ENCODE assay signal across 8 cellular contexts in genomic region chr1:179121159-179121938, GRCh38. TPM values are rescaled to one million over a fixed set of nuclear protein-coding genes. Genes with fewer than 3 reads are reported as not detected.
DNase-seq lines count a peak whose midpoint lies in the region; ATAC-seq, FAIRE-seq and TF ChIP-seq lines count a peak whose summit lies in the region.

No MANE protein-coding gene starts in this region.

- peak; percentile 75 to 79; a peak in 5 of 6 replicates for ATAC-seq in A549
- ATAC-seq in lower lobe of right lung: peak in 1 of 2 donors; percentile 50
- no peak for ATAC-seq in GM21515 (IDR thresholded peaks at IDR 0.05; ENCODE audit: unreplicated experiment)

- 82% methylated on average over 7 of the region's 7 CpGs for WGBS in A549 (ENCODE audit: missing lambda C conversion rate)
- WGBS in suprapubic skin: 85% methylated on average over 7 of the region's 7 CpGs

- intact Hi-C loops in lower lobe of right lung (cut with DNase I): no loop called here

- TF ChIP-seq RAD21 in A549 (conservative IDR thresholded peaks at IDR 0.05 in 1 of 2, IDR thresholded peaks at IDR 0.05 in 1 of 2): peak; percentile 83 to 88

- H3K27me3 ChIP-seq in lower lobe of right lung (ENCODE audit: low read depth) (no peaks in the 10 kb centered on the region), suprapubic skin (no peaks in the 10 kb centered on the region)

- H3K27ac ChIP-seq in A549 (peak overlapping the region in 1 of 2 experiments; percentile 53; a peak in 3 of 6 replicates), caudate nucleus (ENCODE audit: low read depth, low read length) (no peak overlapping the region), lower lobe of right lung (no peak overlapping the region), suprapubic skin (no peak overlapping the region)

- TF ChIP-seq POLR2A in A549 (IDR thresholded peaks at IDR 0.05; ENCODE audit: low read length): no peak
- TF ChIP-seq POLR2A in suprapubic skin (IDR thresholded peaks at IDR 0.05): no peak

- in situ Hi-C loops in GM13976 (cut with MboI; ENCODE audit: low sequenced_read_pairs, unreplicated experiment): loop anchor here (10.0 kb wide), 1 partner anchor 243 kb away; the partner anchor contains the start of gene AXDND1

- H3K4me3 ChIP-seq in A549 (no peak overlapping the region), lower lobe of right lung (no peak overlapping the region), suprapubic skin (no peak overlapping the region)

- FAIRE-seq in A549 (lab: Jason Lieb, UNC) (no peak), RCC 7860 (lab: Jason Lieb, UNC) (peak; percentile 68)

- H3K4me1 ChIP-seq in A549 (peaks cover 19% of the 10 kb centered on the region), lower lobe of right lung (peaks cover 2% of the 10 kb centered on the region), suprapubic skin (peaks cover 7% of the 10 kb centered on the region)

- peak; percentile 40 to 64 for DNase-seq in A549 (ENCODE audit: low read depth in 1 of 2, low spot score in 1 of 2)
- peak; percentile 52 for DNase-seq in GM13976 (ENCODE audit: low spot score)
- peak; percentile 46 for DNase-seq in RCC 7860 (ENCODE audit: low spot score)
- peak in 31 of 61 donors; percentile 6 to 82 (median 38) for DNase-seq in caudate nucleus (lab: John Stamatoyannopoulos, UW)
- DNase-seq in lower lobe of right lung: no peak
- no peak for DNase-seq in suprapubic skin (ENCODE audit: low spot score in 2 of 2)
- no peak for DNase-seq in effector CD8-positive, alpha-beta T cell (lab: John Stamatoyannopoulos, UW)

- CTCF ChIA-PET in A549 (lab: Yijun Ruan, JAX): interaction anchor here (0.6 to 5.1 kb wide), 52 partner anchors 9 to 694 kb away, joined by 3 to 32 read pairs (median 7); partner anchors contain the start of genes AXDND1, SOAT1 and TOR3A

- H3K9me3 ChIP-seq in A549 (no peaks in the 10 kb centered on the region), lower lobe of right lung (no peaks in the 10 kb centered on the region), suprapubic skin (no peaks in the 10 kb centered on the region)

- TF ChIP-seq EP300 in A549 (IDR thresholded peaks at IDR 0.05) (no peak), suprapubic skin (IDR thresholded peaks at IDR 0.05) (no peak)

- POLR2A ChIA-PET in A549 (lab: Yijun Ruan, JAX): interaction anchor here (1.0 to 1.2 kb wide), 4 partner anchors 21 to 172 kb away, joined by 3 to 5 read pairs (median 3); partner anchors contain the start of genes SOAT1 and TOR3A

- H3K4me2 ChIP-seq in A549: no peak overlapping the region

- H3K36me3 ChIP-seq in lower lobe of right lung (peaks cover 64% of the 10 kb centered on the region), suprapubic skin (peaks cover 51% of the 10 kb centered on the region)

- TF ChIP-seq CTCF in A549 (IDR thresholded peaks at IDR 0.05) (peak; percentile 93), GM13976 (IDR thresholded peaks at IDR 0.05; ENCODE audit: borderline replicate concordance, control extremely low read depth, extremely low read depth, insufficient read depth, missing control alignments) (peak; percentile 28), lower lobe of right lung (IDR thresholded peaks at IDR 0.05) (peak; percentile 59), suprapubic skin (IDR thresholded peaks at IDR 0.05) (peak; percentile 25 to 68)

TF ChIP-seq in A549, 52 proteins besides CTCF, POLR2A, EP300 and RAD21:
- TF ChIP-seq TFCP2L1 (CRISPR knock-in tag; IDR thresholded peaks at IDR 0.05) (no peak), HOXA7 (CRISPR knock-in tag; IDR thresholded peaks at IDR 0.05) (no peak), EHF (CRISPR knock-in tag; IDR thresholded peaks at IDR 0.05) (no peak), E2F6 (IDR thresholded peaks at IDR 0.05; ENCODE audit: borderline replicate concordance, low read depth) (no peak), CEBPB (IDR thresholded peaks at IDR 0.05) (no peak), ELK1 (IDR thresholded peaks at IDR 0.05; ENCODE audit: low read depth, low read length) (no peak), CBX8 (IDR thresholded peaks at IDR 0.05) (no peak), FOSB (CRISPR knock-in tag; IDR thresholded peaks at IDR 0.05) (no peak), CHD2 (IDR thresholded peaks at IDR 0.05; ENCODE audit: low read length, partially characterized antibody) (no peak), ATOH8 (CRISPR knock-in tag; IDR thresholded peaks at IDR 0.05; ENCODE audit: low read depth) (no peak), RFX5 (IDR thresholded peaks at IDR 0.05) (0 out of 2 replicates have a peak, but pooled peaks have one; percentile 35), FOSL2 (IDR thresholded peaks at IDR 0.05) (no peak), FOSL2 (CRISPR knock-in tag; IDR thresholded peaks at IDR 0.05) (no peak), PHF8 (IDR thresholded peaks at IDR 0.05; ENCODE audit: borderline replicate concordance, low read depth) (no peak), KDM5A (IDR thresholded peaks at IDR 0.05) (no peak), TP53 (CRISPR knock-in tag; IDR thresholded peaks at IDR 0.05) (no peak), MAFK (IDR thresholded peaks at IDR 0.05; ENCODE audit: partially characterized antibody) (peak; percentile 8), JUNB (IDR thresholded peaks at IDR 0.05) (no peak), SMC3 (IDR thresholded peaks at IDR 0.05) (peak; percentile 93), GATA3 (IDR thresholded peaks at IDR 0.05; ENCODE audit: borderline replicate concordance) (no peak), KDM1A (IDR thresholded peaks at IDR 0.05; ENCODE audit: low read depth) (no peak), HEYL (CRISPR knock-in tag; IDR thresholded peaks at IDR 0.05) (no peak), REST (IDR thresholded peaks at IDR 0.05) (no peak), CBX2 (IDR thresholded peaks at IDR 0.05; ENCODE audit: borderline replicate concordance, low read depth) (no peak), ESRRA (IDR thresholded peaks at IDR 0.05; ENCODE audit: borderline replicate concordance, low read length) (no peak)

RNA-seq across cellular contexts. Expression of gene TOR3A, which starts 39.5 kb away (rescaled TPM):
- polyA plus RNA-seq in A549 (2011; rRNA removed): 30.7 and 41.0 TPM in 2 replicates
- polyA plus RNA-seq in A549 (2012; cell fraction: cytosol; rRNA removed): 71.2 and 88.6 TPM in 2 replicates
- 94.6 and 102 TPM in 2 replicates for polyA plus RNA-seq in A549 (2012; cell fraction: nucleus; rRNA removed)
- 44.5 to 48.9 TPM (median 46.4 TPM) in 3 replicates for polyA plus RNA-seq in A549 (2017; fragmentation: RNase III; extraction: RNeasy Plus Mini Kit Qiagen cat#74134 plus additional on column Dnase treatment)
- polyA minus RNA-seq in A549 (2011; rRNA and poly(A)+ RNA removed): 52.5 and 62.9 TPM in 2 replicates
- 24.3 TPM for total RNA-seq in lower lobe of right lung
- total RNA-seq in suprapubic skin: 10 to 100 TPM; 23.6 to 31.4 (median 29.6) TPM

Comparison
In these comparisons a context has a peak if more than half of its experiments do, and no peak if none do; other contexts are left out.
1. DNase-seq: peak in A549 (2 of 2), GM13976 (single experiment), RCC 7860 (single experiment) and caudate nucleus (31 of 61); none in lower lobe of right lung (single experiment), suprapubic skin (0 of 2) and effector CD8-positive, alpha-beta T cell (single experiment).
2. CTCF ChIP-seq: peak in every context shown above with its lines; median percentile 93 in A549; 59 in lower lobe of right lung; 46 in suprapubic skin; 28 in GM13976.